Comparison of ENCODE assay signal across 8 cellular contexts in the genomic region with DNA sequence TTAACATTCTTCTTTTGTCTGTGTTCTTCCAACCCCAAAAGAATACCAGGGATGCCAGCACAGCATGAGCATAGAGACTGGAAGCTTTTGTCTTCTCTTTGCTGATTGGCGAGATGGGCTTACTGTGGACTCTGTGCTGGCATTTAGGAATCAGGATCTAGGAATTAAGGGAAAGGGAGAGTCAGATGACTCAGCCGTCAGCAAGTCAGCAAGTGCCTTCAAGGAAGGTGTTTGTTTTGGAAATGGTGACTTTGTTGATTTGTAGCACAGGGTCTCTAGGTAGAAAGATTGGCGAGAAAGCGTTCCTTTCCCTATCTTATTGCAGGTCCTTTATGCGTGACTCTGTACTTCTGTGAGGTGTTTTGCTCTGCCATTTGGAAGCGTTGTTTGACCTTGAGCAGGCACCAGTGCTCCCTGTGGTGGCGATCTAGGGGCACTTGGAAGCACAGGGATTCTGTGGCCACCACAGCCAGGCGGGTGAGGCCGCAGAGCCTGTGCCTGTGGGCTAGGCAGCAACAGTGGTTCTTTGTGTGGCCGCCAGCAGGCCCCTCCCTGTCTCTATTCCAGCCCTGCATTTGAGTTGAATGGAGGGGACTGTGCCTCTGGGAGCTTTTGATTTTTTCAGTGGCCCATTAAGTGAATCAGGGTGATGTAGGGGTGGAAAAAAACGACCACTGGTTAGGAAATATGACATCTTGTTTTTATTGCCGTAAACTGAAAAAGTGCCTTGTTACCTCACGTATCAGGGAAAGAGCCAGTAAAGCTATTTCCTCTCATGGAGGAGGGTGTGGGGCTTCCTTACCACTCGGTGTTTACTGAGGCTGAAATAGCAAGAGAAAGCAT. TPM values are rescaled to one million over a fixed set of nuclear protein-coding genes. Genes with fewer than 3 reads are reported as not detected.
DNase-seq lines count a peak whose midpoint lies in the region; ATAC-seq and TF ChIP-seq lines count a peak whose summit lies in the region.

No MANE protein-coding gene starts in this region.

- H3K4me3 ChIP-seq in hepatocyte = no peak overlapping the region

- H3K27ac Mint-ChIP-seq in brain (peak overlapping the region; percentile 87 to 96 (median 94)), natural killer cell (no peak overlapping the region)

- WGBS in hepatocyte (ENCODE audit: low lambda C conversion rate, missing lambda C conversion rate) = 70% methylated on average over 14 of the region's 14 CpGs

- H3K4me3 Mint-ChIP-seq in brain (peak overlapping the region; percentile 6 to 49 (median 22)), natural killer cell (no peak overlapping the region)

- peak; percentile 25 for DNase-seq in GM04503 (ENCODE audit: low read depth)
- no peak for DNase-seq in hepatocyte (ENCODE audit: low spot score)
- DNase-seq in renal cortical epithelial cell (ENCODE audit: low read depth) = peak; percentile 94
- no peak for DNase-seq in effector CD4-positive, alpha-beta T cell
- no peak for DNase-seq in stimulated activated naive CD8-positive, alpha-beta T cell treated with anti-CD3 and anti-CD28 coated beads, Interleukin-15, Interleukin-2, amounts not matched to agents 100 U/mL and 50 U/mL, for 24 hours
- no peak for DNase-seq in NOMO-1 treated with DMSO at 0.1 percent for 48 hours (lab: John Stamatoyannopoulos, UW; ENCODE audit: unreplicated experiment)
- DNase-seq in natural killer cell = no peak

- H3K9me2 ChIP-seq in hepatocyte (replicated peaks; ENCODE audit: insufficient read depth) = no peaks in the 10 kb centered on the region

- H3K36me3 ChIP-seq in hepatocyte (replicated peaks; ENCODE audit: insufficient read depth, low read depth) = no peaks in the 10 kb centered on the region

- H3K36me3 Mint-ChIP-seq in brain = peaks cover 78% of the 10 kb centered on the region
- H3K36me3 Mint-ChIP-seq in natural killer cell = peaks cover 17% of the 10 kb centered on the region

- H3K27me3 ChIP-seq in hepatocyte = no peaks in the 10 kb centered on the region

- no peaks in the 10 kb centered on the region for H4K20me1 ChIP-seq in hepatocyte (ENCODE audit: insufficient read depth, poor library complexity, severe bottlenecking)

- H3K4me2 ChIP-seq in hepatocyte = no peak overlapping the region

- no peak overlapping the region for H2AFZ ChIP-seq in hepatocyte

- no peaks in the 10 kb centered on the region for H3K9me3 ChIP-seq in hepatocyte (ENCODE audit: low read depth)

- peak overlapping the region; percentile 12 for H3K27ac ChIP-seq in hepatocyte

- H3K4me1 Mint-ChIP-seq in brain = peaks cover 38% of the 10 kb centered on the region
- no peaks in the 10 kb centered on the region for H3K4me1 Mint-ChIP-seq in natural killer cell

- TF ChIP-seq CTCF in brain (conservative IDR thresholded peaks at IDR 0.05) = peak in 1 of 2 experiments; percentile 16
- TF ChIP-seq CTCF in hepatocyte (IDR thresholded peaks at IDR 0.05; ENCODE audit: poor library complexity) = no peak
- TF ChIP-seq CTCF in natural killer cell (IDR thresholded peaks at IDR 0.05) = no peak

- no peaks in the 10 kb centered on the region for H3K9me3 Mint-ChIP-seq in brain
- no peaks in the 10 kb centered on the region for H3K9me3 Mint-ChIP-seq in natural killer cell

- H3K27me3 Mint-ChIP-seq in brain (no peaks in the 10 kb centered on the region), natural killer cell (ENCODE audit: low read depth in 2 of 2) (no peaks in the 10 kb centered on the region)

- peaks cover 5% of the 10 kb centered on the region for H3K4me1 ChIP-seq in hepatocyte (ENCODE audit: insufficient read depth)

- intact Hi-C loops in natural killer cell (cut with micrococcal nuclease) = no loop called here

- no peaks in the 10 kb centered on the region for H3K79me2 ChIP-seq in hepatocyte

- ATAC-seq in stimulated activated naive CD8-positive, alpha-beta T cell treated with anti-CD3 and anti-CD28 coated beads, Interleukin-15, Interleukin-2, amounts not matched to agents 100 U/mL and 50 U/mL, for 24 hours = no peak
- no peak for ATAC-seq in natural killer cell

RNA-seq across cellular contexts. Expression of gene FAN1, which starts 19.0 kb away (rescaled TPM):
- polyA plus RNA-seq in brain (ENCODE audit: insufficient read depth, low read depth, low replicate concordance) (6.6 TPM), hepatocyte (8.3 and 10.4 TPM in 2 replicates)
- total RNA-seq in hepatocyte (18.5 and 19.2 TPM in 2 replicates), renal cortical epithelial cell (8.9 and 28.1 TPM in 2 replicates), natural killer cell (10 to 100 TPM in 2 of 3 donors, 1 to 10 TPM in 1; 9.1 to 18.8 (median 15.3) TPM)

Comparison
In these comparisons a context has a peak if more than half of its experiments do, and no peak if none do; other contexts are left out.
1. DNase-seq: peak in GM04503 (single experiment) and renal cortical epithelial cell (single experiment); none in hepatocyte (single experiment), effector CD4-positive, alpha-beta T cell (single experiment), stimulated activated naive CD8-positive, alpha-beta T cell treated with anti-CD3 and anti-CD28 coated beads, Interleukin-15, Interleukin-2, amounts not matched to agents 100 U/mL and 50 U/mL, for 24 hours (single experiment), NOMO-1 treated with DMSO at 0.1 percent for 48 hours (single experiment) and natural killer cell (single experiment).
2. H3K27ac Mint-ChIP-seq: peak in brain (5 of 5); none in natural killer cell (0 of 2).